ENCODE assay signal across 34 cellular contexts in the genomic region with DNA sequence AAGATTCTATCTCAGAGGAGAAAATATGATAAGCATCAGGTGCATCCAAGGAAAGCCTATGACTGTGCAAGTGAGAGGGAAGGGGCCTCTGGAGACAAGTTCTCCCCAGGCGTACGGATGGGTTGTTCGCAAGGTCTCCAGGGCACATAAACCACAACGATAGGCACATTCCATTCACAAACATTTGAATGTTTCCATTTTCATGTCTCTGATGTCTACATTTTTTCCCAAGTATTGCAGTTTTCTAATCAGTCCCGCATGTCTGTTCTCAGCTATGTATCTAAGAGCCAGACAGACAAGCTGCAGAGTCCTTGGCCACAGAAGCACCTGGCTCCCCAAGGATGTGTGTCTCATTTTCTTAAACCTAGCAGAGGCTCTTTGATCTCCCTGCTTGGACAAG.
"Had no signal": no experiment of that assay in that cellular context is flagged by ENCODE, and none has a peak within 500 bp of the region (broad histone marks: within the 10 kb centered on the region; RNA-seq: fewer than 3 reads in every experiment).

No MANE protein-coding gene starts in this region.

- DNase-seq: Karpas-422, Kasumi-1, MG63, MM.1S, MV-4-11, NCI-H1048, NCI-H1092, NCI-H1092 treated with DMSO at 0.1 percent for 48 hours, NCI-H1105, NCI-H1105 treated with DMSO at 0.1 percent for 48 hours, NCI-H1417, NCI-H1417 treated with DMSO at 0.1 percent for 48 hours, NCI-H1436, NCI-H1436 treated with DMSO at 0.1 percent for 48 hours, NCI-H146, NCI-H1694, NCI-H1694 treated with DMSO at 0.1 percent for 48 hours, NCI-H187, NCI-H187 treated with DMSO at 0.1 percent for 48 hours, NCI-H1930, NCI-H2029, NCI-H2029 treated with DMSO at 0.1 percent for 48 hours, NCI-H2081, NCI-H2081 treated with DMSO at 0.1 percent for 48 hours, NCI-H2107, NCI-H2171, NCI-H2171 treated with DMSO at 0.1 percent for 48 hours, NCI-H2227 treated with DMSO at 0.1 percent for 48 hours, NCI-H226, NCI-H345, NCI-H446, NCI-H446 treated with DMSO at 0.1 percent for 48 hours, NCI-H510A, NCI-H510A treated with DMSO at 0.1 percent for 48 hours had no signal

- H3K4me3 ChIP-seq: MG63 had no signal

- H3K36me3 ChIP-seq: MG63 had no signal

- H3K27me3 ChIP-seq: MG63 had no signal

- H3K9me3 ChIP-seq: MG63 had no signal
